Comparison of ENCODE assay signal across 14 cellular contexts in genomic region chr11:22284991-22285390, GRCh38. TPM values are rescaled to one million over a fixed set of nuclear protein-coding genes. Genes with fewer than 3 reads are reported as not detected.
"Had no signal": no experiment of that assay in that cellular context is flagged by ENCODE, and none has a peak within 500 bp of the region (broad histone marks: within the 10 kb centered on the region; RNA-seq: fewer than 3 reads in every experiment).

No MANE protein-coding gene starts in this region.

RNA-seq across cellular contexts. Expression of gene SLC17A6, which starts 53.2 kb away (rescaled TPM):
- total RNA-seq: stomach, subcutaneous adipose tissue, suprapubic skin, testis, thoracic aorta, thyroid gland, tibial nerve, transverse colon, upper lobe of left lung, upper lobe of right lung, ureter, uterus, vagina had no signal
- polyA plus RNA-seq: stomach, urinary bladder had no signal
